8 cellular contexts compared by ENCODE assay signal in the genomic region with DNA sequence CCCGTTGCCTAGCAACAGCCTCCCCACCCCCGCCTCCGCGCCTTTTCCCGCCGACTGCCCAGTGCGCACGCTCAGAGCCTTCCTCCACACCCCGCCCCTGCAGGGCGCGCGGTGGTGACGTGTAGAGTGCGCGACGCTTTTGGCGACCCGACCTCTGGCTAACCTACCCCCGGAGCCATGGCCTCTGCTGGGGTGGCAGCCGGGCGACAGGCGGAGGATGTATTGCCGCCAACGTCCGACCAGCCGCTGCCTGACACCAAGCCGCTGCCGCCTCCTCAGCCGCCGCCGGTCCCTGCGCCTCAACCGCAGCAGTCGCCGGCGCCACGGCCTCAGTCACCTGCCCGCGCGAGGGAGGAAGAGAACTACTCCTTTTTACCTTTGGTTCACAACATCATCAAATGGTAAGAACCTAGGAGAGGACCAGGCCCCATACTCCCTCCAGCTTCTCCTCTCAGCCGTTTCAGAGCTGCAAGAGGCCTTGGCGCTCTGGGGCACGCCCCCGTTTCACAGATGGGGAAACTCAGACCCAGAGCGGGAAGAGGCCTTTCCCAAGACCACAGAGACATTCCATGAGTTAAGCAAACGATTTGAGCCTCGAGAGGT. TPM values are rescaled to one million over a fixed set of nuclear protein-coding genes. Genes with fewer than 3 reads are reported as not detected.
DNase-seq lines count a peak whose midpoint lies in the region; ATAC-seq and TF ChIP-seq lines count a peak whose summit lies in the region.

A gene with protein sequence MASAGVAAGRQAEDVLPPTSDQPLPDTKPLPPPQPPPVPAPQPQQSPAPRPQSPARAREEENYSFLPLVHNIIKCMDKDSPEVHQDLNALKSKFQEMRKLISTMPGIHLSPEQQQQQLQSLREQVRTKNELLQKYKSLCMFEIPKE (plus strand): TSS at position 136 of the 603 bp plus-strand sequence. CDS start 42 bp downstream, at position 178.

- CTCF ChIA-PET in naive thymus-derived CD4-positive, alpha-beta T cell (lab: Charles Lee), result no interaction called here

- peak within 1 kb of the TSS; percentile 96 for H3K27ac ChIP-seq in fibroblast of lung (ENCODE audit: insufficient read depth, low read length)
- H3K27ac ChIP-seq in naive thymus-derived CD4-positive, alpha-beta T cell (ENCODE audit: low read depth, low read length), result peak within 1 kb of the TSS; percentile 87

- peak within 1 kb of the TSS; percentile 96 for H3K9ac ChIP-seq in fibroblast of lung (ENCODE audit: insufficient read depth, low read length)

- H3K27me3 ChIP-seq in fibroblast of lung (ENCODE audit: control insufficient read depth, insufficient read depth, low read length), result peaks cover 7% of the 10 kb centered on the region
- H3K27me3 ChIP-seq in naive thymus-derived CD4-positive, alpha-beta T cell (ENCODE audit: control insufficient read depth in 2 of 2, insufficient read depth in 2 of 2, low read length in 2 of 2), result no peaks in the 10 kb centered on the region

- H3K27ac Mint-ChIP-seq in activated T-helper 17 cell treated with anti-CD3 and anti-CD28 coated beads, Interleukin-2, amount 50 U/mL, for 72 hours, result peak within 1 kb of the TSS; percentile 91
- peak within 1 kb of the TSS; percentile 72 to 95 (median 92) for H3K27ac Mint-ChIP-seq in naive thymus-derived CD4-positive, alpha-beta T cell
- H3K27ac Mint-ChIP-seq in stimulated activated effector memory CD8-positive, alpha-beta T cell treated with anti-CD3 and anti-CD28 coated beads, Interleukin-12 subunit alpha, Interleukin-12 subunit beta, amount 100 ng/mL, for 72 hours, result peak within 1 kb of the TSS; percentile 91

- H4K20me1 ChIP-seq in fibroblast of lung (ENCODE audit: control insufficient read depth, extremely low read depth, insufficient read depth, low read length), result no peaks in the 10 kb centered on the region

- peaks cover 12% of the 10 kb centered on the region for H3K4me1 Mint-ChIP-seq in activated T-helper 17 cell treated with anti-CD3 and anti-CD28 coated beads, Interleukin-2, amount 50 U/mL, for 72 hours
- H3K4me1 Mint-ChIP-seq in naive thymus-derived CD4-positive, alpha-beta T cell, result peaks cover 20 to 58% (median 49%) of the 10 kb centered on the region in 7 donors
- peaks cover 58% of the 10 kb centered on the region for H3K4me1 Mint-ChIP-seq in stimulated activated effector memory CD8-positive, alpha-beta T cell treated with anti-CD3 and anti-CD28 coated beads, Interleukin-12 subunit alpha, Interleukin-12 subunit beta, amount 100 ng/mL, for 72 hours

- peaks cover 26% of the 10 kb centered on the region for H3K36me3 Mint-ChIP-seq in activated T-helper 17 cell treated with anti-CD3 and anti-CD28 coated beads, Interleukin-2, amount 50 U/mL, for 72 hours (ENCODE audit: low read depth)
- peaks cover 0 to 9% (median 2%) of the 10 kb centered on the region in 5 donors for H3K36me3 Mint-ChIP-seq in naive thymus-derived CD4-positive, alpha-beta T cell
- H3K36me3 Mint-ChIP-seq in stimulated activated effector memory CD8-positive, alpha-beta T cell treated with anti-CD3 and anti-CD28 coated beads, Interleukin-12 subunit alpha, Interleukin-12 subunit beta, amount 100 ng/mL, for 72 hours, result peaks cover 19% of the 10 kb centered on the region

- in situ Hi-C loops in Caki2 (cut with HindIII; ENCODE audit: low pct_unique_long_range_greater_than_20kb, low sequenced_read_pairs), result no loop called here

- no peaks in the 10 kb centered on the region for H3K9me3 ChIP-seq in fibroblast of lung (ENCODE audit: control insufficient read depth, insufficient read depth, low read depth, low read length)
- H3K9me3 ChIP-seq in naive thymus-derived CD4-positive, alpha-beta T cell (ENCODE audit: control insufficient read depth in 2 of 3, low read length in 3 of 3), result no peaks in the 10 kb centered on the region

- intact Hi-C loops in naive thymus-derived CD4-positive, alpha-beta T cell (cut with micrococcal nuclease), result loop anchor here (1.0 to 5.0 kb wide), 9 partner anchors 19 to 748 kb away; partner anchors contain the start of genes MPRIP (in 2 of the 2), PEMT (in 2 of the 2), RASD1 (in 2 of the 2) and ATPAF2 (in 1 of the 2)

- H3K9me3 Mint-ChIP-seq in activated T-helper 17 cell treated with anti-CD3 and anti-CD28 coated beads, Interleukin-2, amount 50 U/mL, for 72 hours, result no peaks in the 10 kb centered on the region
- H3K9me3 Mint-ChIP-seq in naive thymus-derived CD4-positive, alpha-beta T cell, result peaks cover 0 to 5% (median 0%) of the 10 kb centered on the region in 11 donors
- H3K9me3 Mint-ChIP-seq in stimulated activated effector memory CD8-positive, alpha-beta T cell treated with anti-CD3 and anti-CD28 coated beads, Interleukin-12 subunit alpha, Interleukin-12 subunit beta, amount 100 ng/mL, for 72 hours, result no peaks in the 10 kb centered on the region

- peaks cover 35% of the 10 kb centered on the region for H3K79me2 ChIP-seq in fibroblast of lung (ENCODE audit: control insufficient read depth, insufficient read depth, low read length)

- H3K4me1 ChIP-seq in fibroblast of lung (ENCODE audit: control insufficient read depth, extremely low read depth, insufficient read depth, low read length), result peaks cover 5% of the 10 kb centered on the region
- H3K4me1 ChIP-seq in naive thymus-derived CD4-positive, alpha-beta T cell (ENCODE audit: control insufficient read depth in 2 of 2, insufficient read depth in 2 of 2, low read length in 2 of 2), result peaks cover 10 to 29% of the 10 kb centered on the region in 2 donors

- POLR2A ChIA-PET in naive thymus-derived CD4-positive, alpha-beta T cell (lab: Charles Lee), result interaction anchor here (1.0 kb wide), 1 partner anchor 19 kb away, joined by 3 read pairs; the partner anchor contains the start of gene RASD1

- ATAC-seq in GM21619 (IDR thresholded peaks at IDR 0.05; ENCODE audit: unreplicated experiment), result peak; percentile 75
- ATAC-seq in activated T-helper 17 cell treated with anti-CD3 and anti-CD28 coated beads, Interleukin-2, amount 50 U/mL, for 72 hours (replicated peaks), result peak; percentile 97
- ATAC-seq in naive thymus-derived CD4-positive, alpha-beta T cell, result peak; percentile 100
- ATAC-seq in stimulated activated effector memory CD8-positive, alpha-beta T cell treated with anti-CD3 and anti-CD28 coated beads, Interleukin-12 subunit alpha, Interleukin-12 subunit beta, amount 100 ng/mL, for 72 hours, result peak; percentile 96

- no peak for TF ChIP-seq CTCF in fibroblast of lung (conservative IDR thresholded peaks at IDR 0.05 in 1 of 2, IDR thresholded peaks at IDR 0.05 in 1 of 2; ENCODE audit: low read depth in 1 of 2, low read length in 2 of 2)

- H3K4me2 ChIP-seq in fibroblast of lung (ENCODE audit: extremely low read depth, insufficient read depth, low read length), result peak within 1 kb of the TSS; percentile 99

- H2AFZ ChIP-seq in fibroblast of lung (ENCODE audit: low read length), result peak within 1 kb of the TSS; percentile 83

- H3K4me3 Mint-ChIP-seq in activated T-helper 17 cell treated with anti-CD3 and anti-CD28 coated beads, Interleukin-2, amount 50 U/mL, for 72 hours, result peak within 1 kb of the TSS; percentile 90
- peak within 1 kb of the TSS; percentile 85 to 92 (median 92) for H3K4me3 Mint-ChIP-seq in naive thymus-derived CD4-positive, alpha-beta T cell
- H3K4me3 Mint-ChIP-seq in stimulated activated effector memory CD8-positive, alpha-beta T cell treated with anti-CD3 and anti-CD28 coated beads, Interleukin-12 subunit alpha, Interleukin-12 subunit beta, amount 100 ng/mL, for 72 hours, result peak within 1 kb of the TSS; percentile 81

- peak within 1 kb of the TSS; percentile 92 to 99 (median 96) for H3K4me3 ChIP-seq in fibroblast of lung (replicated peaks in 1 of 4; ENCODE audit: control extremely low read depth in 1 of 4, insufficient read depth in 1 of 4, low read depth in 3 of 4, low read length in 4 of 4)
- peak within 1 kb of the TSS; percentile 98 for H3K4me3 ChIP-seq in naive thymus-derived CD4-positive, alpha-beta T cell (ENCODE audit: low read length)

- DNase-seq in Caki2 (ENCODE audit: low read depth) (peak; percentile 73), LHCN-M2 (ENCODE audit: low read depth) (peak; percentile 86), RPMI8226 (peak; percentile 92), fibroblast of lung (ENCODE audit: low read depth in 2 of 2) (peak; percentile 84 to 91)
- peak; percentile 90 to 98 (median 94) for DNase-seq in naive thymus-derived CD4-positive, alpha-beta T cell
- DNase-seq in stimulated activated effector memory CD8-positive, alpha-beta T cell treated with anti-CD3 and anti-CD28 coated beads, Interleukin-12 subunit alpha, Interleukin-12 subunit beta, amount 100 ng/mL, for 72 hours (ENCODE audit: low spot score in 2 of 2), result peak; percentile 95 to 97

- H3K27me3 Mint-ChIP-seq in activated T-helper 17 cell treated with anti-CD3 and anti-CD28 coated beads, Interleukin-2, amount 50 U/mL, for 72 hours, result peaks cover 14% of the 10 kb centered on the region
- peaks cover 0 to 11% (median 0%) of the 10 kb centered on the region in 5 donors for H3K27me3 Mint-ChIP-seq in naive thymus-derived CD4-positive, alpha-beta T cell

- H3K36me3 ChIP-seq in fibroblast of lung (ENCODE audit: control insufficient read depth, insufficient read depth, low read length), result no peaks in the 10 kb centered on the region
- peaks cover 0 to 10% (median 0%) of the 10 kb centered on the region in 3 experiments for H3K36me3 ChIP-seq in naive thymus-derived CD4-positive, alpha-beta T cell (ENCODE audit: control insufficient read depth in 2 of 3, insufficient read depth in 3 of 3, low read length in 3 of 3)

RNA-seq across cellular contexts. Expression of the gene that starts here (rescaled TPM):
- 17.0 and 19.6 TPM in 2 replicates for total RNA-seq in Caki2 (2014; rRNA removed; shearing (Covaris generic); ENCODE audit: low replicate concordance)
- total RNA-seq in LHCN-M2 (2014; rRNA removed) (13.9 and 16.4 TPM in 2 replicates), fibroblast of lung (11.7 and 12.3 TPM in 2 replicates)
- polyA plus RNA-seq in LHCN-M2 (2012), result 7.5 TPM
- 10 to 100 TPM; 12.3 to 14.9 TPM for total RNA-seq in activated T-helper 17 cell treated with anti-CD3 and anti-CD28 coated beads, Interleukin-2, amount 50 U/mL, for 72 hours
- polyA plus RNA-seq in fibroblast of lung, result 10.5 and 11.9 TPM in 2 replicates
- polyA plus RNA-seq in fibroblast of lung (2012), result 7.9 and 8.0 TPM in 2 replicates
- polyA minus RNA-seq in fibroblast of lung (ENCODE audit: low replicate concordance), result 7.6 and 12.8 TPM in 2 replicates
- total RNA-seq in naive thymus-derived CD4-positive, alpha-beta T cell, result 10 to 100 TPM; 14.0 to 24.1 (median 17.2) TPM
- 10 to 100 TPM; 16.8 to 19.9 TPM for polyA plus RNA-seq in naive thymus-derived CD4-positive, alpha-beta T cell

Comparison
In these comparisons a context has a peak if more than half of its experiments do, and no peak if none do; other contexts are left out.
1. Peak in every context shown above with its lines: DNase-seq, ATAC-seq, H3K4me3 ChIP-seq and H3K27ac ChIP-seq.